9 cellular contexts compared by ENCODE assay signal in genomic region chr1:223129229-223129851, GRCh38. TPM values are rescaled to one million over a fixed set of nuclear protein-coding genes. Genes with fewer than 3 reads are reported as not detected.
A peak's percentile ranks its signal among the peaks of the same experiment; 100 is the strongest.
DNase-seq lines count a peak whose midpoint lies in the region; ATAC-seq and TF ChIP-seq lines count a peak whose summit lies in the region.
"Had no signal": no experiment of that assay in that cellular context is flagged by ENCODE, and none has a peak within 500 bp of the region (broad histone marks: within the 10 kb centered on the region; RNA-seq: fewer than 3 reads in every experiment).

No MANE protein-coding gene starts in this region.

- H3K4me1 Mint-ChIP-seq in activated T-cell treated with anti-CD3 and anti-CD28 coated beads, Interleukin-2, amount 50 U/mL, for 4 hours (ENCODE audit: low read depth): peaks cover 20% of the 10 kb centered on the region
- H3K4me1 Mint-ChIP-seq in neural crest cell: peaks cover 19% of the 10 kb centered on the region

- H3K4me3 Mint-ChIP-seq in activated T-cell treated with anti-CD3 and anti-CD28 coated beads, Interleukin-2, amount 50 U/mL, for 4 hours: peak overlapping the region; percentile 43
- no peak overlapping the region for H3K4me3 Mint-ChIP-seq in neural crest cell

- TF ChIP-seq CTCF in MM.1S (IDR thresholded peaks at IDR 0.05; ENCODE audit: low read length) (peak; percentile 80), fibroblast of lung (conservative IDR thresholded peaks at IDR 0.05 in 1 of 2, IDR thresholded peaks at IDR 0.05 in 1 of 2; ENCODE audit: low read depth in 1 of 2, low read length in 2 of 2) (peak; percentile 75 to 77), neural crest cell (conservative IDR thresholded peaks at IDR 0.05) (peak; percentile 92)

- DNase-seq in activated gamma-delta T cell treated with Interleukin-2 at 50 U/mL for 16 hours (peak; percentile 62), activated gamma-delta T cell (lab: John Stamatoyannopoulos, UW) (no peak), MM.1S (peak; percentile 39), fibroblast of lung (ENCODE audit: low read depth in 2 of 2) (peak; percentile 33 to 40), neural crest cell (ENCODE audit: low read depth, low spot score) (peak; percentile 87), substantia nigra (lab: John Stamatoyannopoulos, UW) (peak in 40 of 49 donors; percentile 4 to 77 (median 44)), putamen (ENCODE audit: low spot score) (no peak)
- peak; percentile 59 for DNase-seq in activated T-cell treated with anti-CD3 and anti-CD28 coated beads, Interleukin-2, amount 50 U/mL, for 4 hours
- DNase-seq: DND-41 had no signal

- H3K4me1 ChIP-seq in MM.1S (ENCODE audit: low read length): peaks cover 3% of the 10 kb centered on the region; the same call in 1 of the 2 replicates
- H3K4me1 ChIP-seq in fibroblast of lung (ENCODE audit: control insufficient read depth, extremely low read depth, insufficient read depth, low read length): no peaks in the 10 kb centered on the region

- H3K9me3 Mint-ChIP-seq in activated T-cell treated with anti-CD3 and anti-CD28 coated beads, Interleukin-2, amount 50 U/mL, for 4 hours: no peaks in the 10 kb centered on the region
- no peaks in the 10 kb centered on the region for H3K9me3 Mint-ChIP-seq in neural crest cell

- H3K27me3 ChIP-seq in MM.1S (replicated peaks; ENCODE audit: insufficient read depth, low read length) (peaks cover 15% of the 10 kb centered on the region), fibroblast of lung (ENCODE audit: control insufficient read depth, insufficient read depth, low read length) (peaks cover 7% of the 10 kb centered on the region)

- peak overlapping the region; percentile 82 for H3K27ac Mint-ChIP-seq in neural crest cell (ENCODE audit: unreplicated experiment)

- H3K27ac ChIP-seq in MM.1S (ENCODE audit: low read length) (no peak overlapping the region), fibroblast of lung (ENCODE audit: insufficient read depth, low read length) (no peak overlapping the region), substantia nigra (ENCODE audit: low read depth, low read length, poor library complexity, severe bottlenecking) (no peak overlapping the region)

- H3K36me3 ChIP-seq in MM.1S (replicated peaks; ENCODE audit: insufficient read depth, low read length) (no peaks in the 10 kb centered on the region), fibroblast of lung (ENCODE audit: control insufficient read depth, insufficient read depth, low read length) (no peaks in the 10 kb centered on the region)

- H3K4me2 ChIP-seq in MM.1S (ENCODE audit: low read depth, low read length): peak overlapping the region; percentile 39; the same call in 1 of the 2 replicates
- H3K4me2 ChIP-seq in fibroblast of lung (ENCODE audit: extremely low read depth, insufficient read depth, low read length): peak overlapping the region; percentile 65

- no peak overlapping the region; the same call in 1 of the 2 replicates for H2AFZ ChIP-seq in MM.1S (ENCODE audit: low read length)
- H2AFZ ChIP-seq in fibroblast of lung (ENCODE audit: low read length): peak overlapping the region; percentile 77

- H4K20me1 ChIP-seq in MM.1S (ENCODE audit: insufficient read depth, low read length): no peaks in the 10 kb centered on the region
- H4K20me1 ChIP-seq in fibroblast of lung (ENCODE audit: control insufficient read depth, extremely low read depth, insufficient read depth, low read length): no peaks in the 10 kb centered on the region

- H3K9ac ChIP-seq in MM.1S (ENCODE audit: low read length) (no peak overlapping the region), fibroblast of lung (ENCODE audit: insufficient read depth, low read length) (no peak overlapping the region)

- no peaks in the 10 kb centered on the region for H3K9me3 ChIP-seq in MM.1S (replicated peaks; ENCODE audit: insufficient read depth, low read length)
- H3K9me3 ChIP-seq in fibroblast of lung (ENCODE audit: control insufficient read depth, insufficient read depth, low read depth, low read length): no peaks in the 10 kb centered on the region

- H3K27me3 Mint-ChIP-seq in activated T-cell treated with anti-CD3 and anti-CD28 coated beads, Interleukin-2, amount 50 U/mL, for 4 hours (ENCODE audit: low read depth): peaks cover 2% of the 10 kb centered on the region
- peaks cover 42% of the 10 kb centered on the region for H3K27me3 Mint-ChIP-seq in neural crest cell (ENCODE audit: low read depth)

- H3K36me3 Mint-ChIP-seq in activated T-cell treated with anti-CD3 and anti-CD28 coated beads, Interleukin-2, amount 50 U/mL, for 4 hours (ENCODE audit: insufficient read depth): no peaks in the 10 kb centered on the region
- H3K36me3 Mint-ChIP-seq in neural crest cell (ENCODE audit: low read depth): no peaks in the 10 kb centered on the region

- H3K4me3 ChIP-seq in MM.1S (ENCODE audit: low read length) (peak overlapping the region; percentile 29; the same call in 1 of the 2 replicates), fibroblast of lung (replicated peaks in 1 of 4; ENCODE audit: control extremely low read depth in 1 of 4, insufficient read depth in 1 of 4, low read depth in 3 of 4, low read length in 4 of 4) (peak overlapping the region in 1 of 4 experiments; percentile 20)

- H3K9me2 ChIP-seq in MM.1S (replicated peaks; ENCODE audit: insufficient read depth, low read length): no peaks in the 10 kb centered on the region

- no peaks in the 10 kb centered on the region for H3F3A ChIP-seq in MM.1S (ENCODE audit: insufficient read depth, low read length)

- ATAC-seq in activated T-cell treated with anti-CD3 and anti-CD28 coated beads, Interleukin-2, amount 50 U/mL, for 4 hours: peak; percentile 69 to 77

- H3K79me2 ChIP-seq in MM.1S (ENCODE audit: low read length) (no peaks in the 10 kb centered on the region), fibroblast of lung (ENCODE audit: control insufficient read depth, insufficient read depth, low read length) (no peaks in the 10 kb centered on the region)

RNA-seq across cellular contexts. Expression of gene TLR5, which starts 13.7 kb away (rescaled TPM):
- under 1 TPM; 0.05 to 0.33 (median 0.05) TPM for total RNA-seq in activated T-cell treated with anti-CD3 and anti-CD28 coated beads, Interleukin-2, amount 50 U/mL, for 4 hours
- total RNA-seq in fibroblast of lung (0.17 and 0.77 TPM in 2 replicates), neural crest cell (0.30 and 0.68 TPM in 2 replicates)
- 0.19 and 0.36 TPM in 2 replicates for polyA plus RNA-seq in fibroblast of lung
- 0.09 and 0.15 TPM in 2 replicates for polyA plus RNA-seq in fibroblast of lung (2012)
- not detected in 2 replicates for polyA minus RNA-seq in fibroblast of lung (ENCODE audit: low replicate concordance)

Comparison
In these comparisons a context has a peak if more than half of its experiments do, and no peak if none do; other contexts are left out.
1. DNase-seq: peak in activated gamma-delta T cell treated with Interleukin-2 at 50 U/mL for 16 hours (single experiment), MM.1S (single experiment), activated T-cell treated with anti-CD3 and anti-CD28 coated beads, Interleukin-2, amount 50 U/mL, for 4 hours (single experiment), fibroblast of lung (2 of 2), neural crest cell (single experiment) and substantia nigra (40 of 49); none in activated gamma-delta T cell (single experiment) and putamen (single experiment).
2. Peak in every context shown above with its lines, with median percentiles within 50 percentile points of each other: CTCF ChIP-seq.